Comparison of ENCODE assay signal across 20 cellular contexts in the genomic region with DNA sequence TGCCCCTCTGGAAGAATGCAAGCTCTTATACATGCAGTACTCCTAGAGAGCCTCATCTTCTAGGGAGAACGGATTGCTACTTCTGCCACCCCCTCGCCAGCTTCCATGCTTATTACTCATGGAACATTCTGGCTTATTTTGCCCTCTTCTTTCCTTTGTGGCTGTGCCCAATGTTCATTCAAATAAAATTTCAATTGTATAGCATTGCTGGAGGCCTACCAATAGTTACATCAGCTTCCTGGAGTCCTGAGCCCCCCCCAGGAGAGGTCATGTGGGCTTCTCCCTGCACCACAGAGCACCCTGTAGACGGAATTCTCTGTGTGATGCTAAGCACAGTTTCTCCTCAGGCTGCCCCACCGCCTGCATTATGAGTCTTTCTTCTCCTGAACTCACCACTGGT.
A peak's percentile ranks its signal among the peaks of the same experiment; 100 is the strongest.
DNase-seq lines count a peak whose midpoint lies in the region; ATAC-seq and TF ChIP-seq lines count a peak whose summit lies in the region.
"Had no signal": no experiment of that assay in that cellular context is flagged by ENCODE, and none has a peak within 500 bp of the region (broad histone marks: within the 10 kb centered on the region; RNA-seq: fewer than 3 reads in every experiment).

No MANE protein-coding gene starts in this region.

- H3K4me2 ChIP-seq in mammary epithelial cell (ENCODE audit: insufficient read depth, low read depth, low read length) (no peak overlapping the region), skeletal muscle satellite cell (ENCODE audit: low read length) (peak overlapping the region; percentile 57)
- H3K4me2 ChIP-seq: BLaER1 had no signal

- H3K4me1 Mint-ChIP-seq in T-helper 17 cell: no peaks in the 10 kb centered on the region
- H3K4me1 Mint-ChIP-seq: activated naive CD4-positive, alpha-beta T cell treated with anti-CD3 and anti-CD28 coated beads, Interleukin-2, amount 50 U/mL, for 24 hours had no signal

- ATAC-seq in T-helper 17 cell: no peak
- ATAC-seq: left lobe of liver had no signal

- H3K9ac ChIP-seq in mammary epithelial cell (ENCODE audit: insufficient read depth, low read length) (no peak overlapping the region), skeletal muscle satellite cell (ENCODE audit: low read depth, low read length) (no peak overlapping the region)
- H3K9ac ChIP-seq: BLaER1 had no signal

- in situ Hi-C loops in mammary epithelial cell (cut with MboI; ENCODE audit: low sequenced_read_pairs in 2 of 2): loop anchor here in 1 of 2 donors (25.0 kb wide), 1 partner anchor 231 kb away; no protein-coding TSS in a partner anchor

- DNase-seq in LHCN-M2 (ENCODE audit: low read depth): peak; percentile 13
- DNase-seq in mammary epithelial cell: no peak
- DNase-seq in iris pigment epithelial cell (ENCODE audit: low read depth): peak; percentile 51
- no peak for DNase-seq in activated CD4-positive, alpha-beta T cell treated with anti-CD3 and anti-CD28 coated beads, Interleukin-2, amount 50 U/mL, for 1 hour
- DNase-seq in T-helper 17 cell: no peak
- no peak for DNase-seq in Ammon's horn (ENCODE audit: low spot score)
- DNase-seq: activated CD8-positive, alpha-beta memory T cell treated with anti-CD3 and anti-CD28 coated beads for 24 hours; activated T-cell treated with anti-CD3 and anti-CD28 coated beads, Interleukin-2, amount 50 U/mL, for 48 hours; GOT3; Kasumi-1; NCI-H1436; NCI-H2171 treated with DMSO at 0.1 percent for 48 hours; stimulated activated naive CD4-positive, alpha-beta T cell had no signal

- peaks cover 11% of the 10 kb centered on the region for H3K27me3 Mint-ChIP-seq in T-helper 17 cell
- H3K27me3 Mint-ChIP-seq: dendritic cell treated with granulocyte-macrophage colony-stimulating factor and Interleukin-4, amounts not matched to agents 40 ng/mL and 50 ng/mL, for 4 days had no signal

- no peak overlapping the region for H3K27ac Mint-ChIP-seq in T-helper 17 cell
- H3K27ac Mint-ChIP-seq: activated naive CD4-positive, alpha-beta T cell treated with anti-CD3 and anti-CD28 coated beads, Interleukin-2, amount 50 U/mL, for 24 hours; dendritic cell treated with granulocyte-macrophage colony-stimulating factor and Interleukin-4, amounts not matched to agents 40 ng/mL and 50 ng/mL, for 4 days had no signal

- no peak for TF ChIP-seq CTCF in mammary epithelial cell (conservative IDR thresholded peaks at IDR 0.05 in 1 of 2, IDR thresholded peaks at IDR 0.05 in 1 of 2; ENCODE audit: extremely low read depth in 1 of 2, insufficient read depth in 1 of 2, low read depth in 1 of 2, low read length in 2 of 2)

- no peak overlapping the region for H3K27ac ChIP-seq in mammary epithelial cell (ENCODE audit: insufficient read depth, low read depth, low read length)
- H3K27ac ChIP-seq: BLaER1, SJSA1 had no signal

- H3K27me3 ChIP-seq in mammary epithelial cell (ENCODE audit: insufficient read depth, low read length) (no peaks in the 10 kb centered on the region), skeletal muscle satellite cell (ENCODE audit: control insufficient read depth, insufficient read depth, low read length) (no peaks in the 10 kb centered on the region)
- H3K27me3 ChIP-seq: BLaER1, SJSA1 had no signal

- H3K4me3 Mint-ChIP-seq in T-helper 17 cell: no peak overlapping the region
- H3K4me3 Mint-ChIP-seq: activated naive CD4-positive, alpha-beta T cell treated with anti-CD3 and anti-CD28 coated beads, Interleukin-2, amount 50 U/mL, for 24 hours; brain; dendritic cell treated with granulocyte-macrophage colony-stimulating factor and Interleukin-4, amounts not matched to agents 40 ng/mL and 50 ng/mL, for 4 days had no signal

- CTCF ChIA-PET in mammary epithelial cell (lab: Charles Lee; ENCODE audit: low non-redundant PET): no interaction called here

- H2AFZ ChIP-seq in mammary epithelial cell (ENCODE audit: low read depth, low read length): peak overlapping the region; percentile 47

- H3K4me3 ChIP-seq in mammary epithelial cell (replicated peaks in 1 of 3; ENCODE audit: insufficient read depth in 1 of 3, low read depth in 2 of 3, low read length in 3 of 3): no peak overlapping the region
- H3K4me3 ChIP-seq in skeletal muscle satellite cell (ENCODE audit: low read length): no peak overlapping the region
- H3K4me3 ChIP-seq: BLaER1, SJSA1 had no signal

- peaks cover 11% of the 10 kb centered on the region for H3K4me1 ChIP-seq in mammary epithelial cell (ENCODE audit: insufficient read depth, low read length)
- H3K4me1 ChIP-seq in skeletal muscle satellite cell (ENCODE audit: control insufficient read depth, insufficient read depth, low read length): peaks cover 31% of the 10 kb centered on the region
- H3K4me1 ChIP-seq: BLaER1 had no signal

- H3K9me3 ChIP-seq in mammary epithelial cell (replicated peaks; ENCODE audit: insufficient read depth, low read length): no peaks in the 10 kb centered on the region
- no peaks in the 10 kb centered on the region for H3K9me3 ChIP-seq in skeletal muscle satellite cell (replicated peaks; ENCODE audit: low read length)
- H3K9me3 ChIP-seq in T-helper 17 cell (ENCODE audit: control insufficient read depth, low read length, poor library complexity, severe bottlenecking): no peaks in the 10 kb centered on the region
- H3K9me3 ChIP-seq: BLaER1, SJSA1 had no signal

- intact Hi-C loops in mammary epithelial cell (cut with micrococcal nuclease): loop anchor here (10.0 kb wide), 1 partner anchor 169 kb away; no protein-coding TSS in a partner anchor

- no TSS peak for BruUV-seq in mammary epithelial cell (replicated peaks; lab: Mats Ljungman, UMichigan)

- H3K36me3 Mint-ChIP-seq in T-helper 17 cell (ENCODE audit: low read depth): no peaks in the 10 kb centered on the region
- H3K36me3 Mint-ChIP-seq: activated naive CD4-positive, alpha-beta T cell treated with anti-CD3 and anti-CD28 coated beads, Interleukin-2, amount 50 U/mL, for 24 hours; brain had no signal

- 61% methylated on average over 4 of the region's 4 CpGs for WGBS in mammary epithelial cell (ENCODE audit: low coverage, missing lambda C conversion rate)

- dilution Hi-C loops in mammary epithelial cell (cut with HindIII; ENCODE audit: low sequenced_read_pairs): no loop called here

- H3K36me3 ChIP-seq in mammary epithelial cell (ENCODE audit: insufficient read depth, low read length): no peaks in the 10 kb centered on the region
- no peaks in the 10 kb centered on the region for H3K36me3 ChIP-seq in skeletal muscle satellite cell (ENCODE audit: insufficient read depth, low read length)
- H3K36me3 ChIP-seq: BLaER1, SJSA1 had no signal

- no peaks in the 10 kb centered on the region for H3K79me2 ChIP-seq in mammary epithelial cell (ENCODE audit: insufficient read depth, low read length)

- no peaks in the 10 kb centered on the region for H4K20me1 ChIP-seq in mammary epithelial cell (ENCODE audit: insufficient read depth, low read length)
- H4K20me1 ChIP-seq: BLaER1 had no signal

Comparison
In these comparisons a context has a peak if more than half of its experiments do, and no peak if none do; other contexts are left out.
1. DNase-seq: peak in LHCN-M2 (single experiment) and iris pigment epithelial cell (single experiment); none in mammary epithelial cell (single experiment), activated CD4-positive, alpha-beta T cell treated with anti-CD3 and anti-CD28 coated beads, Interleukin-2, amount 50 U/mL, for 1 hour (single experiment), T-helper 17 cell (0 of 3) and Ammon's horn (single experiment).